1 cellular context compared by ENCODE assay signal in genomic region chr22:19748139-19748538, GRCh38.
TF ChIP-seq lines count a peak whose summit lies in the region.

No MANE protein-coding gene starts in this region.

TF ChIP-seq in K562, 482 proteins besides CTCF, POLR2A, EP300 and RAD21:
- TF ChIP-seq CUX1 (CRISPR knock-in tag; IDR thresholded peaks at IDR 0.05) = no peak
- no peak for TF ChIP-seq HLTF (IDR thresholded peaks at IDR 0.05)
- no peak for TF ChIP-seq POLR2G (IDR thresholded peaks at IDR 0.05; ENCODE audit: low read depth, low read length)
- no peak for TF ChIP-seq MIER1 (IDR thresholded peaks at IDR 0.05; ENCODE audit: low read depth)
- TF ChIP-seq, protein P1, sequence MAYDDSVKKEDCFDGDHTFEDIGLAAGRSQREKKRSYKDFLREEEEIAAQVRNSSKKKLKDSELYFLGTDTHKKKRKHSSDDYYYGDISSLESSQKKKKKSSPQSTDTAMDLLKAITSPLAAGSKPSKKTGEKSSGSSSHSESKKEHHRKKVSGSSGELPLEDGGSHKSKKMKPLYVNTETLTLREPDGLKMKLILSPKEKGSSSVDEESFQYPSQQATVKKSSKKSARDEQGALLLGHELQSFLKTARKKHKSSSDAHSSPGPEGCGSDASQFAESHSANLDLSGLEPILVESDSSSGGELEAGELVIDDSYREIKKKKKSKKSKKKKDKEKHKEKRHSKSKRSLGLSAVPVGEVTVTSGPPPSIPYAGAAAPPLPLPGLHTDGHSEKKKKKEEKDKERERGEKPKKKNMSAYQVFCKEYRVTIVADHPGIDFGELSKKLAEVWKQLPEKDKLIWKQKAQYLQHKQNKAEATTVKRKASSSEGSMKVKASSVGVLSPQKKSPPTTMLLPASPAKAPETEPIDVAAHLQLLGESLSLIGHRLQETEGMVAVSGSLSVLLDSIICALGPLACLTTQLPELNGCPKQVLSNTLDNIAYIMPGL (CRISPR knock-in tag; IDR thresholded peaks at IDR 0.05) = 0 out of 2 replicates have a peak, but pooled peaks have one; percentile 61
